Comparison of ENCODE assay signal across 37 cellular contexts in the genomic region with DNA sequence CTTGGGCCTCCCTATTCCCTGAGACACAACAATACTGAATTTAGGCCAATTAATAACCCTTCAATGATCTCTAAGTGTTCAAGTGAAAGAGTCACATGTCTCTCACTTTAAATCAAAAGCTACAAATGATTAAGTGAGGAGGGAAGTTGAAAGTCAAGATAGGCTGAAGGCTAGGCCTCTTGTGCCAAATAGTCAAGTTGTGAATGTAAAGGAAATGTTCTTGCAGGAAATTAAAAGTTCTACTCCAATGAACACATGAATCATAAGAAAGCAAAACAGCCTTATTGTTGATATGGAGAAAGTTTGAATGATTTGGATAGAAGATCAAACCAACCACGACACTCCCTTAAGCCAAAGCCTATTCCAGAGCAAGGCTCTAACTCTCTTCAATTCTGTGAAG.
"Had no signal": no experiment of that assay in that cellular context is flagged by ENCODE, and none has a peak within 500 bp of the region (broad histone marks: within the 10 kb centered on the region; RNA-seq: fewer than 3 reads in every experiment).

No MANE protein-coding gene starts in this region.

- H3K27me3 ChIP-seq: adrenal gland, breast epithelium, cardiac muscle cell, colonic mucosa had no signal

- H3K4me3 Mint-ChIP-seq: activated B cell treated with CpG ODN at 0.5 μM for 24 hours; activated CD8-positive, alpha-beta T cell treated with anti-CD3 and anti-CD28 coated beads for 36 hours; activated naive CD4-positive, alpha-beta T cell treated with anti-CD3 and anti-CD28 coated beads for 36 hours; activated naive CD4-positive, alpha-beta T cell treated with anti-CD3 and anti-CD28 coated beads, Interleukin-2, amount 50 U/mL, for 24 hours; activated naive CD8-positive, alpha-beta T cell treated with anti-CD3 and anti-CD28 coated beads for 36 hours; activated naive CD8-positive, alpha-beta T cell treated with anti-CD3 and anti-CD28 coated beads, Interleukin-2, amount 50 U/mL, for 24 hours; activated T-cell treated with anti-CD3 and anti-CD28 coated beads, Interleukin-2, amount 50 U/mL, for 4 hours; brain; T-helper 17 cell; T-helper 2 cell treated with Interferon-gamma antibody and Interleukin-4, amounts not matched to agents 5 μg/mL and 100 μg/mL, for 36 hours had no signal

- H3K36me3 ChIP-seq: adrenal gland, breast epithelium, cardiac muscle cell, colonic mucosa, heart left ventricle, WERI-Rb-1 had no signal

- H3K4me1 ChIP-seq: adrenal gland, breast epithelium, colonic mucosa, heart left ventricle had no signal

- H3K9me3 ChIP-seq: adrenal gland, breast epithelium, colonic mucosa, heart left ventricle had no signal

- H3K27me3 Mint-ChIP-seq: activated B cell treated with CpG ODN at 0.5 μM for 24 hours; activated CD8-positive, alpha-beta T cell treated with anti-CD3 and anti-CD28 coated beads for 36 hours; activated naive CD4-positive, alpha-beta T cell treated with anti-CD3 and anti-CD28 coated beads, Interleukin-2, amount 50 U/mL, for 24 hours; activated naive CD8-positive, alpha-beta T cell treated with anti-CD3 and anti-CD28 coated beads for 36 hours; activated naive CD8-positive, alpha-beta T cell treated with anti-CD3 and anti-CD28 coated beads, Interleukin-2, amount 50 U/mL, for 24 hours; brain; T-helper 17 cell had no signal

- H3K27ac Mint-ChIP-seq: activated B cell treated with CpG ODN at 0.5 μM for 24 hours; activated CD8-positive, alpha-beta T cell treated with anti-CD3 and anti-CD28 coated beads for 36 hours; activated naive CD4-positive, alpha-beta T cell treated with anti-CD3 and anti-CD28 coated beads for 36 hours; activated naive CD4-positive, alpha-beta T cell treated with anti-CD3 and anti-CD28 coated beads, Interleukin-2, amount 50 U/mL, for 24 hours; activated naive CD8-positive, alpha-beta T cell treated with anti-CD3 and anti-CD28 coated beads for 36 hours; activated naive CD8-positive, alpha-beta T cell treated with anti-CD3 and anti-CD28 coated beads, Interleukin-2, amount 50 U/mL, for 24 hours; activated T-helper 2 cell treated with anti-CD3 and anti-CD28 coated beads, Interferon-gamma antibody, Interleukin-2, Interleukin-4, amounts not matched to agents 10 μg/mL and 5 μg/mL and 100 μg/mL, durations not matched to agents 14 hours and 24 hours and 36 hours; brain; T-helper 17 cell; T-helper 2 cell treated with Interferon-gamma antibody and Interleukin-4, amounts not matched to agents 5 μg/mL and 100 μg/mL, for 36 hours had no signal

- DNase-seq: activated B cell treated with CpG ODN at 0.5 μM for 24 hours; activated CD4-positive, alpha-beta T cell treated with anti-CD3 and anti-CD28 coated beads for 48 hours; activated CD4-positive, alpha-beta T cell treated with anti-CD3 and anti-CD28 coated beads, Interleukin-2, amount 50 U/mL, for 1 hour; activated CD4-positive, alpha-beta T cell treated with anti-CD3 and anti-CD28 coated beads, Interleukin-2, amount 50 U/mL, for 48 hours; activated CD8-positive, alpha-beta memory T cell treated with anti-CD3 and anti-CD28 coated beads for 24 hours; activated CD8-positive, alpha-beta T cell treated with anti-CD3 and anti-CD28 coated beads for 36 hours; activated effector memory CD4-positive, alpha-beta T cell treated with anti-CD3 and anti-CD28 coated beads, Interleukin-2, amount 50 U/mL, for 16 hours; activated naive CD4-positive, alpha-beta T cell treated with anti-CD3 and anti-CD28 coated beads for 36 hours; activated naive CD8-positive, alpha-beta T cell treated with anti-CD3 and anti-CD28 coated beads for 36 hours; activated naive CD8-positive, alpha-beta T cell treated with anti-CD3 and anti-CD28 coated beads, Interleukin-2, amount 50 U/mL, for 24 hours; activated T-cell treated with anti-CD3 and anti-CD28 coated beads, Interleukin-2, amount 50 U/mL, for 4 hours; adrenal gland; amygdala; aorta; central memory CD4-positive, alpha-beta T cell; cerebellar nuclear complex; colonic mucosa; effector CD8-positive, alpha-beta T cell; foreskin fibroblast; glutamatergic neuron; heart left ventricle; T-helper 1 cell; T-helper 17 cell; T1000; WERI-Rb-1 had no signal

- H3K36me3 Mint-ChIP-seq: activated naive CD4-positive, alpha-beta T cell treated with anti-CD3 and anti-CD28 coated beads, Interleukin-2, amount 50 U/mL, for 24 hours; activated naive CD8-positive, alpha-beta T cell treated with anti-CD3 and anti-CD28 coated beads for 36 hours; brain had no signal

- H3K9me3 Mint-ChIP-seq: activated B cell treated with CpG ODN at 0.5 μM for 24 hours; activated naive CD4-positive, alpha-beta T cell treated with anti-CD3 and anti-CD28 coated beads, Interleukin-2, amount 50 U/mL, for 24 hours; activated naive CD8-positive, alpha-beta T cell treated with anti-CD3 and anti-CD28 coated beads for 36 hours; activated T-helper 2 cell treated with anti-CD3 and anti-CD28 coated beads, Interferon-gamma antibody, Interleukin-2, Interleukin-4, amounts not matched to agents 10 μg/mL and 5 μg/mL and 100 μg/mL, durations not matched to agents 14 hours and 24 hours and 36 hours had no signal

- H3K4me3 ChIP-seq: adrenal gland, breast epithelium, cardiac muscle cell, colonic mucosa, heart left ventricle had no signal

- H3K27ac ChIP-seq: adrenal gland, breast epithelium, cardiac muscle cell, colonic mucosa, epithelial cell of prostate, heart left ventricle, WERI-Rb-1 had no signal

- H3K4me1 Mint-ChIP-seq: activated B cell treated with CpG ODN at 0.5 μM for 24 hours; activated naive CD4-positive, alpha-beta T cell treated with anti-CD3 and anti-CD28 coated beads, Interleukin-2, amount 50 U/mL, for 24 hours; activated naive CD8-positive, alpha-beta T cell treated with anti-CD3 and anti-CD28 coated beads for 36 hours; activated naive CD8-positive, alpha-beta T cell treated with anti-CD3 and anti-CD28 coated beads, Interleukin-2, amount 50 U/mL, for 24 hours; T-helper 17 cell had no signal

- FAIRE-seq: endometrium, endothelial cell of umbilical vein, frontal cortex had no signal

- ATAC-seq: activated CD4-positive, CD25-positive, alpha-beta regulatory T cell treated with anti-CD3 and anti-CD28 coated beads, Interleukin-2, amount 50 U/mL, for 24 hours; activated CD8-positive, alpha-beta T cell treated with anti-CD3 and anti-CD28 coated beads for 36 hours; activated naive CD8-positive, alpha-beta T cell treated with anti-CD3 and anti-CD28 coated beads, Interleukin-2, amount 50 U/mL, for 24 hours; activated T-cell treated with anti-CD3 and anti-CD28 coated beads, Interleukin-2, amount 50 U/mL, for 4 hours; esophagus mucosa; heart left ventricle; T-helper 17 cell had no signal
